Comparison of ENCODE assay signal across 8 cellular contexts in genomic region chr7:32958046-32959025, GRCh38. TPM values are rescaled to one million over a fixed set of nuclear protein-coding genes. Genes with fewer than 3 reads are reported as not detected.
DNase-seq lines count a peak whose midpoint lies in the region; ATAC-seq and TF ChIP-seq lines count a peak whose summit lies in the region.

No MANE protein-coding gene starts in this region.

- no peaks in the 10 kb centered on the region for H3K27me3 Mint-ChIP-seq in Caco-2 (ENCODE audit: insufficient read depth, unreplicated experiment)

- no peaks in the 10 kb centered on the region for H3K4me1 Mint-ChIP-seq in Caco-2 (ENCODE audit: low read depth, unreplicated experiment)

- BruUV-seq in Caco-2 (replicated peaks; lab: Mats Ljungman, UMichigan), result TSS peak; percentile 39

- no peak for TF ChIP-seq RAD21 in Ishikawa (IDR thresholded peaks at IDR 0.05; ENCODE audit: low read depth)

- H3K9ac ChIP-seq in iPS-15b (ENCODE audit: low read depth, low read length) (peak overlapping the region; percentile 37), skeletal muscle satellite cell (ENCODE audit: low read depth, low read length) (peak overlapping the region; percentile 91)

- peak overlapping the region; percentile 55 for H3K27ac Mint-ChIP-seq in Caco-2 (ENCODE audit: unreplicated experiment)

- H3K4me1 ChIP-seq in Caco-2, result 0 out of 2 replicates have a peak, but pooled peaks cover 6% of the 10 kb centered on the region
- peaks cover 0 to 6% of the 10 kb centered on the region in 2 donors for H3K4me1 ChIP-seq in ascending aorta
- H3K4me1 ChIP-seq in iPS-15b (ENCODE audit: control insufficient read depth, insufficient read depth, low read length), result peaks cover 4% of the 10 kb centered on the region
- H3K4me1 ChIP-seq in skeletal muscle satellite cell (ENCODE audit: control insufficient read depth, insufficient read depth, low read length), result peaks cover 6% of the 10 kb centered on the region

- POLR2A ChIA-PET in Caco-2 (lab: Charles Lee), result interaction anchor here (0.6 to 1.5 kb wide), 3 partner anchors 64 to 462 kb away, joined by 4 to 13 read pairs (median 4); partner anchors contain the start of gene NT5C3A

- H3K4me2 ChIP-seq in skeletal muscle satellite cell (ENCODE audit: low read length), result peak overlapping the region; percentile 96

- CTCF ChIA-PET in Caco-2 (lab: Charles Lee), result interaction anchor here (0.7 to 3.1 kb wide), 2 partner anchors 86 to 112 kb away, joined by 3 to 17 read pairs; no protein-coding TSS in a partner anchor

- peak overlapping the region; percentile 95 for H3K4me3 ChIP-seq in Caco-2 (ENCODE audit: low read depth, low read length)
- H3K4me3 ChIP-seq in ascending aorta, result peak overlapping the region; percentile 72 to 97
- peak overlapping the region; percentile 84 for H3K4me3 ChIP-seq in iPS-15b (ENCODE audit: low read depth, low read length)
- H3K4me3 ChIP-seq in skeletal muscle satellite cell (ENCODE audit: low read length), result peak overlapping the region; percentile 96

- no peak for DNase-seq in Caco-2
- peak in 1 of 2 donors; percentile 72 for DNase-seq in ascending aorta (ENCODE audit: low spot score in 2 of 2)
- DNase-seq in MV-4-11 (lab: John Stamatoyannopoulos, UW), result no peak

- no peaks in the 10 kb centered on the region for H3K9me3 ChIP-seq in Caco-2
- no peaks in the 10 kb centered on the region for H3K9me3 ChIP-seq in ascending aorta
- no peaks in the 10 kb centered on the region for H3K9me3 ChIP-seq in iPS-15b (ENCODE audit: control insufficient read depth, insufficient read depth, low read length)
- no peaks in the 10 kb centered on the region for H3K9me3 ChIP-seq in skeletal muscle satellite cell (replicated peaks; ENCODE audit: low read length)

- no peak for ATAC-seq in HG02571 (IDR thresholded peaks at IDR 0.05; ENCODE audit: unreplicated experiment)
- no peak for ATAC-seq in GM18511 (IDR thresholded peaks at IDR 0.05; ENCODE audit: unreplicated experiment)

- intact Hi-C loops in Caco-2 (cut with micrococcal nuclease; ENCODE audit: unreplicated experiment) (loop anchor here (5.0 kb wide), 2 partner anchors 84 to 149 kb away; partner anchors contain the start of gene RP9), ascending aorta (cut with DNase I) (no loop called here)

- no peak for TF ChIP-seq EP300 in Ishikawa (IDR thresholded peaks at IDR 0.05; ENCODE audit: borderline replicate concordance)

- no peaks in the 10 kb centered on the region for H3K9me3 Mint-ChIP-seq in Caco-2 (ENCODE audit: unreplicated experiment)

- no peaks in the 10 kb centered on the region for H3K36me3 ChIP-seq in Caco-2 (ENCODE audit: control insufficient read depth, insufficient read depth, low read length)
- H3K36me3 ChIP-seq in ascending aorta, result no peaks in the 10 kb centered on the region
- H3K36me3 ChIP-seq in iPS-15b (ENCODE audit: control insufficient read depth, insufficient read depth, low read length), result no peaks in the 10 kb centered on the region
- H3K36me3 ChIP-seq in skeletal muscle satellite cell (ENCODE audit: insufficient read depth, low read length), result no peaks in the 10 kb centered on the region

- peaks cover 6% of the 10 kb centered on the region for H3K36me3 Mint-ChIP-seq in Caco-2 (ENCODE audit: insufficient read depth, unreplicated experiment)

- TF ChIP-seq CTCF in Caco-2 (IDR thresholded peaks at IDR 0.05; ENCODE audit: insufficient read depth in 1 of 2, low read depth in 1 of 2, low read length in 1 of 2, severe bottlenecking in 1 of 2, unreplicated experiment in 1 of 2) (no peak), ascending aorta (IDR thresholded peaks at IDR 0.05) (no peak)

- H3K27me3 ChIP-seq in Caco-2 (replicated peaks; ENCODE audit: control insufficient read depth, insufficient read depth, low read length) (no peaks in the 10 kb centered on the region), ascending aorta (no peaks in the 10 kb centered on the region), iPS-15b (ENCODE audit: control insufficient read depth, insufficient read depth, low read length) (peaks cover 33% of the 10 kb centered on the region), skeletal muscle satellite cell (ENCODE audit: control insufficient read depth, insufficient read depth, low read length) (no peaks in the 10 kb centered on the region)

- H3K4me3 Mint-ChIP-seq in Caco-2 (ENCODE audit: unreplicated experiment), result peak overlapping the region; percentile 82

- peak overlapping the region; percentile 79 to 84 for H3K27ac ChIP-seq in ascending aorta

TF ChIP-seq in Ishikawa, 13 proteins besides CTCF, POLR2A, EP300 and RAD21:
- TF ChIP-seq CEBPB (IDR thresholded peaks at IDR 0.05), result peak; percentile 66
- no peak for TF ChIP-seq ZBTB7A (IDR thresholded peaks at IDR 0.05; ENCODE audit: low read depth)

RNA-seq across cellular contexts. Expression of gene FKBP9, which starts 1.1 kb away (rescaled TPM):
- total RNA-seq in Caco-2 (2022), result 74.3 and 82.6 TPM in 2 replicates
- total RNA-seq in ascending aorta, result 302 TPM
- 173 and 235 TPM in 2 replicates for total RNA-seq in skeletal muscle satellite cell (2012; rRNA removed)
